Comparison of ENCODE assay signal across 1 cellular context in genomic region chr12:56010112-56010570, GRCh38.
A peak's percentile ranks its signal among the peaks of the same experiment; 100 is the strongest.
TF ChIP-seq lines count a peak whose summit lies in the region.

No MANE protein-coding gene starts in this region.

TF ChIP-seq in K562, 482 proteins besides CTCF, POLR2A, EP300 and RAD21 (continued from another document and continues in another):
- TF ChIP-seq BRF1 (IDR thresholded peaks at IDR 0.05; ENCODE audit: borderline replicate concordance, extremely low read depth, insufficient read length) (no peak), ZNF133 (CRISPR knock-in tag; IDR thresholded peaks at IDR 0.05) (no peak), ZNF197 (CRISPR knock-in tag; IDR thresholded peaks at IDR 0.05; ENCODE audit: low read depth) (peak; percentile 72; the same call in 1 of the 2 replicates), ZNF696 (CRISPR knock-in tag; conservative IDR thresholded peaks at IDR 0.05) (no peak), MAX (CRISPR knock-in tag; IDR thresholded peaks at IDR 0.05) (no peak), TFAM (CRISPR knock-in tag; conservative IDR thresholded peaks at IDR 0.05) (no peak), GTF2E2 (tag; IDR thresholded peaks at IDR 0.05) (no peak), TSC22D4 (tag; IDR thresholded peaks at IDR 0.05) (no peak), ZC3H8 (IDR thresholded peaks at IDR 0.05) (no peak), KLF13 (tag; IDR thresholded peaks at IDR 0.05; ENCODE audit: borderline replicate concordance, low read depth) (no peak), YY1 (IDR thresholded peaks at IDR 0.05; ENCODE audit: borderline replicate concordance in 1 of 3, control insufficient read depth in 1 of 3, extremely low read depth in 1 of 3, insufficient read depth in 3 of 3, insufficient read length in 1 of 3, insufficient replicate concordance in 2 of 3, low read depth in 1 of 3, low read length in 2 of 3) (no peak), PYGO2 (tag; IDR thresholded peaks at IDR 0.05) (no peak), PRMT5 (CRISPR knock-in tag; IDR thresholded peaks at IDR 0.05) (no peak), CTBP1 (IDR thresholded peaks at IDR 0.05; ENCODE audit: borderline replicate concordance) (peak; percentile 92), ZNF431 (CRISPR knock-in tag; IDR thresholded peaks at IDR 0.05) (no peak), DDX20 (tag; IDR thresholded peaks at IDR 0.05; ENCODE audit: low read depth) (no peak), ZNF589 (CRISPR knock-in tag; IDR thresholded peaks at IDR 0.05; ENCODE audit: low read depth) (no peak), BRD9 (IDR thresholded peaks at IDR 0.05; ENCODE audit: low read depth, partially characterized antibody) (no peak), NR1H2 (CRISPR knock-in tag; IDR thresholded peaks at IDR 0.05) (no peak), ZNF609 (CRISPR knock-in tag; IDR thresholded peaks at IDR 0.05; ENCODE audit: borderline replicate concordance) (no peak), NFATC3 (IDR thresholded peaks at IDR 0.05) (no peak), TCF15 (CRISPR knock-in tag; IDR thresholded peaks at IDR 0.05) (no peak), NRF1 (conservative IDR thresholded peaks at IDR 0.05 in 1 of 2, IDR thresholded peaks at IDR 0.05 in 1 of 2) (no peak), RCOR1 (IDR thresholded peaks at IDR 0.05; ENCODE audit: borderline replicate concordance in 1 of 2, low read depth in 2 of 2, low read length in 2 of 2) (peak in 1 of 2 experiments; percentile 99; a peak in 2 of 4 replicates), MBD1 (CRISPR knock-in tag; IDR thresholded peaks at IDR 0.05) (no peak), MTA1 (IDR thresholded peaks at IDR 0.05; ENCODE audit: borderline replicate concordance) (no peak; the same call in 1 of the 2 replicates), RBBP5 (IDR thresholded peaks at IDR 0.05; ENCODE audit: borderline replicate concordance, insufficient read depth, low read length, poor library complexity, severe bottlenecking) (no peak), HDAC1 (IDR thresholded peaks at IDR 0.05) (peak in 1 of 2 experiments; percentile 80; a peak in 2 of 4 replicates), ZNF134 (CRISPR knock-in tag; conservative IDR thresholded peaks at IDR 0.05) (no peak), BCLAF1 (IDR thresholded peaks at IDR 0.05; ENCODE audit: borderline replicate concordance in 1 of 2, control insufficient read depth in 1 of 2, low read depth in 2 of 2, low read length in 1 of 2) (no peak), DPF2 (IDR thresholded peaks at IDR 0.05) (0 out of 2 replicates have a peak, but pooled peaks have one; percentile 37), RBM39 (optimal IDR thresholded peaks at IDR 0.05; ENCODE audit: low read depth, low read length) (no peak), ZNF695 (CRISPR knock-in tag; IDR thresholded peaks at IDR 0.05) (no peak), MCM5 (IDR thresholded peaks at IDR 0.05; ENCODE audit: low read depth) (no peak), SIX5 (IDR thresholded peaks at IDR 0.05; ENCODE audit: borderline replicate concordance in 1 of 2, insufficient read depth in 1 of 2, low read depth in 1 of 2, low read length in 2 of 2) (no peak), SETDB1 (IDR thresholded peaks at IDR 0.05; ENCODE audit: low read length) (no peak), HDGF (IDR thresholded peaks at IDR 0.05) (no peak), SREBF2 (CRISPR knock-in tag; IDR thresholded peaks at IDR 0.05) (no peak), ZNF263 (CRISPR knock-in tag; IDR thresholded peaks at IDR 0.05; ENCODE audit: borderline replicate concordance) (no peak), ZNF583 (CRISPR knock-in tag; IDR thresholded peaks at IDR 0.05) (no peak), EHMT2 (IDR thresholded peaks at IDR 0.05) (no peak)
- TF ChIP-seq, protein P1, sequence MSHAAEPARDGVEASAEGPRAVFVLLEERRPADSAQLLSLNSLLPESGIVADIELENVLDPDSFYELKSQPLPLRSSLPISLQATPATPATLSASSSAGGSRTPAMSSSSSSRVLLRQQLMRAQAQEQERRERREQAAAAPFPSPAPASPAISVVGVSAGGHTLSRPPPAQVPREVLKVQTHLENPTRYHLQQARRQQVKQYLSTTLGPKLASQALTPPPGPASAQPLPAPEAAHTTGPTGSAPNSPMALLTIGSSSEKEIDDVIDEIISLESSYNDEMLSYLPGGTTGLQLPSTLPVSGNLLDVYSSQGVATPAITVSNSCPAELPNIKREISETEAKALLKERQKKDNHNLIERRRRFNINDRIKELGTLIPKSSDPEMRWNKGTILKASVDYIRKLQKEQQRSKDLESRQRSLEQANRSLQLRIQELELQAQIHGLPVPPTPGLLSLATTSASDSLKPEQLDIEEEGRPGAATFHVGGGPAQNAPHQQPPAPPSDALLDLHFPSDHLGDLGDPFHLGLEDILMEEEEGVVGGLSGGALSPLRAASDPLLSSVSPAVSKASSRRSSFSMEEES (CRISPR knock-in tag; IDR thresholded peaks at IDR 0.05), result no peak
- TF ChIP-seq, protein P2, sequence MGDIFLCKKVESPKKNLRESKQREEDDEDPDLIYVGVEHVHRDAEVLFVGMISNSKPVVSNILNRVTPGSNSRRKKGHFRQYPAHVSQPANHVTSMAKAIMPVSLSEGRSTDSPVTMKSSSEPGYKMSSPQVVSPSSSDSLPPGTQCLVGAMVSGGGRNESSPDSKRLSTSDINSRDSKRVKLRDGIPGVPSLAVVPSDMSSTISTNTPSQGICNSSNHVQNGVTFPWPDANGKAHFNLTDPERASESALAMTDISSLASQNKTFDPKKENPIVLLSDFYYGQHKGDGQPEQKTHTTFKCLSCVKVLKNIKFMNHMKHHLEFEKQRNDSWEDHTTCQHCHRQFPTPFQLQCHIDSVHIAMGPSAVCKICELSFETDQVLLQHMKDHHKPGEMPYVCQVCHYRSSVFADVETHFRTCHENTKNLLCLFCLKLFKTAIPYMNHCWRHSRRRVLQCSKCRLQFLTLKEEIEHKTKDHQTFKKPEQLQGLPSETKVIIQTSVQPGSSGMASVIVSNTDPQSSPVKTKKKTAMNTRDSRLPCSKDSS (IDR thresholded peaks at IDR 0.05; ENCODE audit: low read depth, partially characterized antibody), result no peak
- TF ChIP-seq, protein P3, sequence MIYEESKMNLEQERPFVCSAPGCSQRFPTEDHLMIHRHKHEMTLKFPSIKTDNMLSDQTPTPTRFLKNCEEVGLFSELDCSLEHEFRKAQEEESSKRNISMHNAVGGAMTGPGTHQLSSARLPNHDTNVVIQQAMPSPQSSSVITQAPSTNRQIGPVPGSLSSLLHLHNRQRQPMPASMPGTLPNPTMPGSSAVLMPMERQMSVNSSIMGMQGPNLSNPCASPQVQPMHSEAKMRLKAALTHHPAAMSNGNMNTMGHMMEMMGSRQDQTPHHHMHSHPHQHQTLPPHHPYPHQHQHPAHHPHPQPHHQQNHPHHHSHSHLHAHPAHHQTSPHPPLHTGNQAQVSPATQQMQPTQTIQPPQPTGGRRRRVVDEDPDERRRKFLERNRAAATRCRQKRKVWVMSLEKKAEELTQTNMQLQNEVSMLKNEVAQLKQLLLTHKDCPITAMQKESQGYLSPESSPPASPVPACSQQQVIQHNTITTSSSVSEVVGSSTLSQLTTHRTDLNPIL (CRISPR knock-in tag; IDR thresholded peaks at IDR 0.05), result no peak
- TF ChIP-seq, protein P4, sequence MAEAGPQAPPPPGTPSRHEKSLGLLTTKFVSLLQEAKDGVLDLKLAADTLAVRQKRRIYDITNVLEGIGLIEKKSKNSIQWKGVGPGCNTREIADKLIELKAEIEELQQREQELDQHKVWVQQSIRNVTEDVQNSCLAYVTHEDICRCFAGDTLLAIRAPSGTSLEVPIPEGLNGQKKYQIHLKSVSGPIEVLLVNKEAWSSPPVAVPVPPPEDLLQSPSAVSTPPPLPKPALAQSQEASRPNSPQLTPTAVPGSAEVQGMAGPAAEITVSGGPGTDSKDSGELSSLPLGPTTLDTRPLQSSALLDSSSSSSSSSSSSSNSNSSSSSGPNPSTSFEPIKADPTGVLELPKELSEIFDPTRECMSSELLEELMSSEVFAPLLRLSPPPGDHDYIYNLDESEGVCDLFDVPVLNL (CRISPR knock-in tag; IDR thresholded peaks at IDR 0.05; ENCODE audit: low read depth), result no peak
